ENCODE assay signal across 8 cellular contexts in the genomic region with DNA sequence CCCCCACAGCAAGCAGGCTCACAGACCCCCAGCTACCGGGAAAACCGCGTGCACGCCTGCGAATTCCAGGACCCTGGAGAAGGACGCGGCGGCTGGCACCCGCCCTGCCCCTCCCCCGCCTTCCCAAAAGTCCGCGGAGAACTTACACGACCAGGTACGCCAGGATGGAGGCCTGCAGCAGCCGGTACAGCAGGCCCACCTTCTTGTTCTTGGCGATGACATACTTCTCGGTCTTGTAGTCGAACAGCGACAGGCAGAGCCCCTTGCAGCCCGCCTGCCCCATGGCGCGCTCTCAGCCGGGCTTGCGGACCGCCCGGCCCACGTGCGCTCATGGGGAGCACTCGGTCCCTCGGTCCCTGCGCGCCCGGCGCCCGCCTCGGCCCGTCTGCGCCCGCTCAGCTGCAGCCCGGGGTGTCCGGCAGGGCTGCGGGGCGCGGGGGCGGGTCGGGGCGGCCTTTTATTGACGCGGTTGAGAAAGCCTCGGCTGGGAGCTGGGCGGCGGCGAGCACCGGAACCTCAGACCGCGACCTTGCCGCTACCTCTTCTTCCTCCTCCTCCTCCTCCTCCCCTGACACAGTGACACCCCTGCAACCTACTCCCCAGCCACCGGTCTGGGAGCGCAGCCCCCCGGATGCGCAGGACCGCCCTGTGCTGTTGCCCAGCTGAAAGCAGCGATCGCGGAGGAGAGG. TPM values are rescaled to one million over a fixed set of nuclear protein-coding genes. Genes with fewer than 3 reads are reported as not detected.
DNase-seq lines count a peak whose midpoint lies in the region; ATAC-seq, FAIRE-seq and TF ChIP-seq lines count a peak whose summit lies in the region.

TSS of gene P2RX5 (minus strand) at position 433 of the 689 bp plus-strand sequence. CDS start at position 283, 150 bp downstream.

- POLR2A ChIA-PET in Caco-2 (lab: Charles Lee) (interaction anchor here (0.5 kb wide), 1 partner anchor 48 kb away, joined by 10 read pairs; no protein-coding TSS in a partner anchor), endothelial cell of umbilical vein (lab: Charles Lee) (no interaction called here)
- POLR2A ChIA-PET in naive thymus-derived CD8-positive, alpha-beta T cell (lab: Charles Lee) = interaction anchor here (0.6 to 2.0 kb wide), 14 partner anchors 11 to 448 kb away, joined by 3 to 17 read pairs (median 4); partner anchors contain the start of genes CYB5D2, EMC6, HASPIN and SHPK

- no peak for TF ChIP-seq POLR2A in endothelial cell of umbilical vein (IDR thresholded peaks at IDR 0.05; ENCODE audit: low read depth, low read length)
- TF ChIP-seq POLR2A in uterus (IDR thresholded peaks at IDR 0.05) = no peak

- peak within 1 kb of the TSS; percentile 61 for H3K4me2 ChIP-seq in endothelial cell of umbilical vein (ENCODE audit: insufficient read depth, low read length)

- intact Hi-C loops in Caco-2 (cut with micrococcal nuclease; ENCODE audit: unreplicated experiment) (no loop called here), endothelial cell of umbilical vein (cut with micrococcal nuclease) (no loop called here), uterus (cut with DNase I; ENCODE audit: low total_unique reads) (no loop called here)

- dilution Hi-C loops in endothelial cell of umbilical vein (cut with MboI; ENCODE audit: extremely low pct_ligation_motif_present, low sequenced_read_pairs) = no loop called here

- H3K4me1 Mint-ChIP-seq in Caco-2 (ENCODE audit: low read depth, unreplicated experiment) (no peaks in the 10 kb centered on the region), IgD-negative memory B cell (peaks cover 0 to 27% (median 19%) of the 10 kb centered on the region in 3 donors)
- H3K4me1 Mint-ChIP-seq in naive thymus-derived CD8-positive, alpha-beta T cell = peaks cover 8 to 51% (median 37%) of the 10 kb centered on the region in 4 donors

- H3K9me3 Mint-ChIP-seq in Caco-2 (ENCODE audit: unreplicated experiment) = no peaks in the 10 kb centered on the region
- no peaks in the 10 kb centered on the region for H3K9me3 Mint-ChIP-seq in IgD-negative memory B cell
- H3K9me3 Mint-ChIP-seq in naive thymus-derived CD8-positive, alpha-beta T cell = no peaks in the 10 kb centered on the region

- no peaks in the 10 kb centered on the region for H3K9me3 ChIP-seq in Caco-2
- H3K9me3 ChIP-seq in endothelial cell of umbilical vein (replicated peaks; ENCODE audit: control insufficient read depth, insufficient read depth, low read length) = no peaks in the 10 kb centered on the region
- peaks cover 0 to 7% of the 10 kb centered on the region in 2 donors for H3K9me3 ChIP-seq in uterus

- H3K36me3 Mint-ChIP-seq in Caco-2 (ENCODE audit: insufficient read depth, unreplicated experiment) (no peaks in the 10 kb centered on the region), IgD-negative memory B cell (peaks cover 6% of the 10 kb centered on the region)
- peaks cover 0 to 3% (median 0%) of the 10 kb centered on the region in 3 donors for H3K36me3 Mint-ChIP-seq in naive thymus-derived CD8-positive, alpha-beta T cell

- no peak for DNase-seq in Caco-2
- peak; percentile 44 to 53 for DNase-seq in activated CD4-positive, alpha-beta T cell treated with anti-CD3 and anti-CD28 coated beads, Interleukin-2, amount 50 U/mL, for 48 hours
- DNase-seq in endothelial cell of umbilical vein (ENCODE audit: low read depth, low spot score) = peak; percentile 30
- DNase-seq in naive thymus-derived CD8-positive, alpha-beta T cell = peak in 9 of 10 donors; percentile 5 to 49 (median 31)
- DNase-seq in uterus = no peak
- no peak for DNase-seq in HCEC 1CT

- H3K4me3 Mint-ChIP-seq in Caco-2 (ENCODE audit: unreplicated experiment) (peak within 1 kb of the TSS; percentile 66), IgD-negative memory B cell (peak within 1 kb of the TSS; percentile 96 to 100 (median 98))
- peak within 1 kb of the TSS; percentile 88 to 99 (median 92) for H3K4me3 Mint-ChIP-seq in naive thymus-derived CD8-positive, alpha-beta T cell

- peak within 1 kb of the TSS; percentile 87 for H2AFZ ChIP-seq in endothelial cell of umbilical vein (ENCODE audit: low read depth, low read length)

- no peaks in the 10 kb centered on the region for H4K20me1 ChIP-seq in endothelial cell of umbilical vein (replicated peaks; ENCODE audit: control insufficient read depth, extremely low read depth, insufficient read depth, low read length)

- no peak within 1 kb of the TSS for H3K9ac ChIP-seq in endothelial cell of umbilical vein (replicated peaks; ENCODE audit: extremely low read depth, insufficient read depth, low read length)

- CTCF ChIA-PET in Caco-2 (lab: Charles Lee) (no interaction called here), endothelial cell of umbilical vein (lab: Charles Lee) (interaction anchor here (0.7 to 2.0 kb wide), 9 partner anchors 12 to 60 kb away, joined by 3 to 7 read pairs (median 5); partner anchors contain the start of genes CTNS, HASPIN and SHPK)

- H3K27ac ChIP-seq in endothelial cell of umbilical vein (ENCODE audit: insufficient read depth, low read depth, low read length) (no peak within 1 kb of the TSS), uterus (no peak within 1 kb of the TSS)

- H3K27ac Mint-ChIP-seq in Caco-2 (ENCODE audit: unreplicated experiment) (no peak within 1 kb of the TSS), IgD-negative memory B cell (peak within 1 kb of the TSS; percentile 93 to 98 (median 93))
- peak within 1 kb of the TSS; percentile 63 to 97 (median 89) for H3K27ac Mint-ChIP-seq in naive thymus-derived CD8-positive, alpha-beta T cell

- TF ChIP-seq CTCF in Caco-2 (IDR thresholded peaks at IDR 0.05; ENCODE audit: insufficient read depth in 1 of 2, low read depth in 1 of 2, low read length in 1 of 2, severe bottlenecking in 1 of 2, unreplicated experiment in 1 of 2) = no peak
- TF ChIP-seq CTCF in endothelial cell of umbilical vein (IDR thresholded peaks at IDR 0.05; ENCODE audit: extremely low read depth in 1 of 2, insufficient read depth in 1 of 2, low read depth in 1 of 2, low read length in 2 of 2) = no peak
- TF ChIP-seq CTCF in uterus (IDR thresholded peaks at IDR 0.05) = no peak

- H3K4me1 ChIP-seq in Caco-2 (no peaks in the 10 kb centered on the region), endothelial cell of umbilical vein (ENCODE audit: control insufficient read depth, extremely low read depth, insufficient read depth, low read length) (peaks cover 5% of the 10 kb centered on the region), uterus (peaks cover 0 to 14% of the 10 kb centered on the region in 2 donors)

- H3K27me3 ChIP-seq in Caco-2 (replicated peaks; ENCODE audit: control insufficient read depth, insufficient read depth, low read length) (no peaks in the 10 kb centered on the region), endothelial cell of umbilical vein (ENCODE audit: control insufficient read depth in 2 of 2, insufficient read depth in 2 of 2, low read length in 2 of 2) (peaks cover 21 to 22% of the 10 kb centered on the region in 2 experiments), uterus (peaks cover 0 to 16% of the 10 kb centered on the region in 2 donors)

- peak; percentile 80 to 84 for ATAC-seq in naive thymus-derived CD8-positive, alpha-beta T cell
- ATAC-seq in HG02798 (IDR thresholded peaks at IDR 0.05; ENCODE audit: poor library complexity, unreplicated experiment) = no peak

- no peak for FAIRE-seq in endothelial cell of umbilical vein (lab: Jason Lieb, UNC)

- H3K27me3 Mint-ChIP-seq in Caco-2 (ENCODE audit: insufficient read depth, unreplicated experiment) (no peaks in the 10 kb centered on the region), IgD-negative memory B cell (no peaks in the 10 kb centered on the region)
- no peaks in the 10 kb centered on the region for H3K27me3 Mint-ChIP-seq in naive thymus-derived CD8-positive, alpha-beta T cell

- H3K9me1 ChIP-seq in endothelial cell of umbilical vein (replicated peaks; ENCODE audit: control insufficient read depth, extremely low read depth, insufficient read depth, low read length) = no peaks in the 10 kb centered on the region

- peak within 1 kb of the TSS; percentile 38 for H3K4me3 ChIP-seq in Caco-2 (ENCODE audit: low read depth, low read length)
- H3K4me3 ChIP-seq in endothelial cell of umbilical vein (replicated peaks in 1 of 3; ENCODE audit: insufficient read depth in 1 of 3, low read depth in 1 of 3, low read length in 3 of 3) = peak within 1 kb of the TSS in 2 of 3 experiments; percentile 22 to 40
- peak within 1 kb of the TSS; percentile 20 to 28 for H3K4me3 ChIP-seq in uterus

- no peaks in the 10 kb centered on the region for H3K79me2 ChIP-seq in endothelial cell of umbilical vein (ENCODE audit: control insufficient read depth, insufficient read depth, low read length)

- H3K36me3 ChIP-seq in Caco-2 (ENCODE audit: control insufficient read depth, insufficient read depth, low read length) (no peaks in the 10 kb centered on the region), endothelial cell of umbilical vein (ENCODE audit: control insufficient read depth in 2 of 2, extremely low read depth in 1 of 2, insufficient read depth in 2 of 2, low read length in 2 of 2) (no peaks in the 10 kb centered on the region), uterus (no peaks in the 10 kb centered on the region)

- BruUV-seq in Caco-2 (replicated peaks; lab: Mats Ljungman, UMichigan) (no TSS peak), endothelial cell of umbilical vein (replicated peaks; lab: Mats Ljungman, UMichigan) (no TSS peak)

TF ChIP-seq in endothelial cell of umbilical vein, 7 proteins besides CTCF, POLR2A, EP300 and RAD21:
- TF ChIP-seq POLR2AphosphoS5 (IDR thresholded peaks at IDR 0.05; ENCODE audit: insufficient read depth, low read depth, low read length) = no peak
- peak; percentile 65 for TF ChIP-seq EZH2 (IDR thresholded peaks at IDR 0.05; ENCODE audit: borderline replicate concordance, low read depth, low read length, severe bottlenecking)
TF ChIP-seq in endothelial cell of umbilical vein: peak in this region for 1.

RNA-seq across cellular contexts. Expression of gene P2RX5, which starts in this region (rescaled TPM):
- 0.66 and 1.4 TPM in 2 replicates for total RNA-seq in Caco-2 (2022)
- polyA plus RNA-seq in IgD-negative memory B cell = 764 TPM
- total RNA-seq in endothelial cell of umbilical vein = 0.22 and 0.37 TPM in 2 replicates
- 0.10 and 0.19 TPM in 2 replicates for polyA plus RNA-seq in endothelial cell of umbilical vein
- 0.08 and 0.15 TPM in 2 replicates for polyA plus RNA-seq in endothelial cell of umbilical vein (2011; cell fraction: cytosol; rRNA removed)
- polyA plus RNA-seq in endothelial cell of umbilical vein (2011; cell fraction: nucleus; rRNA removed) = 0.10 and 0.14 TPM in 2 replicates
- polyA plus RNA-seq in endothelial cell of umbilical vein (2012) = 0.41 TPM in 1 of 2 replicates, not detected in the other
- 0.70 TPM in 1 of 2 replicates, not detected in the other for polyA minus RNA-seq in endothelial cell of umbilical vein
- 42.4 TPM for polyA minus RNA-seq in endothelial cell of umbilical vein (2011; cell fraction: cytosol; rRNA and poly(A)+ RNA removed)
- polyA minus RNA-seq in endothelial cell of umbilical vein (2011; cell fraction: nucleus; rRNA and poly(A)+ RNA removed) = not detected in 2 replicates
- 10 to 100 TPM; 22.1 to 23.7 TPM for total RNA-seq in naive thymus-derived CD8-positive, alpha-beta T cell
- 10 to 100 TPM; 15.6 to 23.6 (median 16.7) TPM for polyA plus RNA-seq in naive thymus-derived CD8-positive, alpha-beta T cell
- total RNA-seq in uterus = 1 to 10 TPM in 2 of 4 donors, under 1 TPM in 2; 0.51 to 8.2 (median 1.1) TPM

Comparison
In these comparisons a context has a peak if more than half of its experiments do, and no peak if none do; other contexts are left out.
1. RNA of gene P2RX5 (polyA plus RNA-seq): 764 TPM in IgD-negative memory B cell (single experiment); 15.6 to 23.6 TPM in naive thymus-derived CD8-positive, alpha-beta T cell and 0.08 to 0.41 TPM in endothelial cell of umbilical vein; every median in the first group is over 10 times any median in the second.
2. DNase-seq: peak in activated CD4-positive, alpha-beta T cell treated with anti-CD3 and anti-CD28 coated beads, Interleukin-2, amount 50 U/mL, for 48 hours (2 of 2), endothelial cell of umbilical vein (single experiment) and naive thymus-derived CD8-positive, alpha-beta T cell (9 of 10); none in Caco-2 (0 of 2), uterus (0 of 2) and HCEC 1CT (single experiment).
3. Peak in every context shown above with its lines, with median percentiles within 50 percentile points of each other: H3K4me3 ChIP-seq and H3K4me3 Mint-ChIP-seq.